Comparison of ENCODE assay signal across 25 cellular contexts in the genomic region with DNA sequence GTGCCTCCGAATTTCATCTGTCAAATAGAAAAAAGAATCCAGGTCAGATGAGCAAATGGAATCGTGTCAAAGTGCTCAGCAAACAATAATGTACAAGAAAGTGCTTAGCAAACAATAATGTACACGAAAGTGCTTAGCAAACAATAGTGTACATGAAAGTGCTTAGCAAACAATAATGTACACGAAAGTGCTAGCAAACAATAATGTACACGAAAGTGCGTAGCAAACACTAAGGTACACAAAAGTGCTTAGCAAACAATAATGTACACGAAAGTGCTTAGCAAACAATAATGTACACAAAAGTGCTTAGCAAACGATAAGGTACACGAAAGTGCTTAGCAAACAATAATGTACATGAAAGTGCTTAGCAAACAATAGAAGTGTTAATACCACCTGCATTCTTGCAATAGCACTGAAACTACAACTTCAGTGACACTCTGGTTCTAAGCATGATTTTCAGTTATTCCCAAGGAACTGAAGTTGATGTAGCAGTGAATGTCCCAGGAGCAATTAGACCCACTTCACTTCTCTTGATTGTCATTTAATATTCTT. TPM values are rescaled to one million over a fixed set of nuclear protein-coding genes. Genes with fewer than 3 reads are reported as not detected.
"Had no signal": no experiment of that assay in that cellular context is flagged by ENCODE, and none has a peak within 500 bp of the region (broad histone marks: within the 10 kb centered on the region; RNA-seq: fewer than 3 reads in every experiment).

No MANE protein-coding gene starts in this region.

- H3K36me3 ChIP-seq: MG63, Peyer's patch, SJCRH30 had no signal

- H3K27me3 ChIP-seq: MG63, Peyer's patch had no signal

- DNase-seq: MG63; NCI-H1092 treated with DMSO at 0.1 percent for 48 hours; NCI-H1436; NCI-H187; NCI-H2029; NCI-H2081 treated with DMSO at 0.1 percent for 48 hours; NCI-H2171; NCI-H226; NCI-H446; NCI-H510A; NCI-H524 treated with DMSO at 0.1 percent for 48 hours; NCI-H774; NK-92 treated with Interleukin-12 subunit alpha and Interleukin-12 subunit beta, amount 100 ng/mL, for 24 hours; PC-3; Peyer's patch; SHP77 treated with DMSO at 0.1 percent for 48 hours; SJCRH30; T-helper 2 cell had no signal

- H3K27ac ChIP-seq: HL-60, Peyer's patch, SJCRH30 had no signal

- FAIRE-seq: HTR-8/SVneo had no signal

- H3K4me3 ChIP-seq: MG63, Peyer's patch, SJCRH30 had no signal

- H3K4me1 ChIP-seq: Peyer's patch, SJCRH30 had no signal

- ATAC-seq: PC-3, Right ventricle myocardium inferior, SK-N-SH treated with all-trans-retinoic acid at 6 μM for 48 hours had no signal

- H3K9me3 ChIP-seq: MG63, Peyer's patch had no signal

RNA-seq across cellular contexts. Expression of a gene that starts 33.4 kb away (rescaled TPM):
- total RNA-seq: OCI-LY7; Peyer's patch; Right ventricle myocardium inferior; RPMI7951; T-helper 1 cell treated with Interleukin-12 subunit alpha and Interleukin-12 subunit beta and Interleukin-4 antibody, amounts not matched to agents 30 ng/mL and 1 ng/mL, for 36 hours had no signal
